ENCODE assay signal across 38 cellular contexts in genomic region chr4:153725811-153726154, GRCh38. TPM values are rescaled to one million over a fixed set of nuclear protein-coding genes. Genes with fewer than 3 reads are reported as not detected.
"Had no signal": no experiment of that assay in that cellular context is flagged by ENCODE, and none has a peak within 500 bp of the region (broad histone marks: within the 10 kb centered on the region; RNA-seq: fewer than 3 reads in every experiment).

No MANE protein-coding gene starts in this region.

- DNase-seq: activated CD4-positive, alpha-beta memory T cell treated with anti-CD3 and anti-CD28 coated beads for 36 hours; activated CD4-positive, alpha-beta T cell treated with anti-CD3 and anti-CD28 coated beads for 36 hours; activated CD4-positive, alpha-beta T cell treated with anti-CD3 and anti-CD28 coated beads, Interleukin-2, amount 10 ng/mL, durations not matched to agents 24 days and 14 days; activated CD4-positive, CD25-positive, alpha-beta regulatory T cell; activated CD4-positive, CD25-positive, alpha-beta regulatory T cell treated with anti-CD3 and anti-CD28 coated beads, Interleukin-2, amount 50 U/mL, for 72 hours; activated CD8-positive, alpha-beta memory T cell treated with anti-CD3 and anti-CD28 coated beads, Interleukin-2, amount 10 ng/mL, durations not matched to agents 7 days and 5 days; activated CD8-positive, alpha-beta memory T cell treated with anti-CD3 and anti-CD28 coated beads, Interleukin-2, amount 50 U/mL, for 4 hours; activated CD8-positive, alpha-beta T cell treated with anti-CD3 and anti-CD28 coated beads, Interleukin-2, amount 10 ng/mL, durations not matched to agents 7 days and 5 days; activated effector memory CD4-positive, alpha-beta T cell treated with anti-CD3 and anti-CD28 coated beads, Interleukin-2, amount 50 U/mL, for 16 hours; activated naive CD4-positive, alpha-beta T cell; activated naive CD4-positive, alpha-beta T cell treated with anti-CD3 and anti-CD28 coated beads, Interleukin-2, amount 10 ng/mL, durations not matched to agents 7 days and 5 days; activated naive CD8-positive, alpha-beta T cell treated with anti-CD3 and anti-CD28 coated beads, Interleukin-2, amount 10 ng/mL, durations not matched to agents 7 days and 5 days; activated T-cell treated with anti-CD3 and anti-CD28 coated beads, Interleukin-2, amount 50 U/mL, for 1 hour; activated T-cell treated with anti-CD3 and anti-CD28 coated beads, Interleukin-2, amount 50 U/mL, for 48 hours; dermis blood vessel endothelial cell; effector CD4-positive, alpha-beta T cell; effector memory CD8-positive, alpha-beta T cell; erythroblast; foreskin melanocyte; heart right ventricle; T-helper 1 cell; T-helper 17 cell; T1000 had no signal

- H3K4me3 ChIP-seq: ascending aorta, coronary artery, esophagus muscularis mucosa, gastroesophageal sphincter, heart right ventricle had no signal

- H3K4me1 ChIP-seq: ascending aorta, esophagus muscularis mucosa, gastroesophageal sphincter had no signal

- H3K27me3 ChIP-seq: ascending aorta, esophagus muscularis mucosa, heart right ventricle had no signal

- ATAC-seq: activated CD4-positive, alpha-beta T cell treated with anti-CD3 and anti-CD28 coated beads for 36 hours; activated CD8-positive, alpha-beta memory T cell treated with anti-CD3 and anti-CD28 coated beads, Interleukin-2, amount 10 ng/mL, durations not matched to agents 7 days and 5 days; activated CD8-positive, alpha-beta T cell treated with anti-CD3 and anti-CD28 coated beads, Interleukin-2, amount 10 ng/mL, durations not matched to agents 7 days and 5 days; activated naive CD4-positive, alpha-beta T cell treated with anti-CD3 and anti-CD28 coated beads, Interleukin-2, amount 50 U/mL, for 72 hours; effector memory CD8-positive, alpha-beta T cell; gastroesophageal sphincter; heart right ventricle; T-helper 17 cell had no signal

- H3K4me3 Mint-ChIP-seq: activated CD4-positive, alpha-beta memory T cell treated with anti-CD3 and anti-CD28 coated beads for 36 hours; activated CD4-positive, alpha-beta T cell treated with anti-CD3 and anti-CD28 coated beads for 36 hours; activated CD4-positive, alpha-beta T cell treated with anti-CD3 and anti-CD28 coated beads, Interleukin-2, amount 10 ng/mL, durations not matched to agents 24 days and 14 days; activated CD8-positive, alpha-beta memory T cell treated with anti-CD3 and anti-CD28 coated beads, Interleukin-2, amount 10 ng/mL, durations not matched to agents 7 days and 5 days; activated CD8-positive, alpha-beta T cell treated with anti-CD3 and anti-CD28 coated beads, Interleukin-2, amount 10 ng/mL, durations not matched to agents 7 days and 5 days; activated naive CD4-positive, alpha-beta T cell treated with anti-CD3 and anti-CD28 coated beads, Interleukin-2, amount 10 ng/mL, durations not matched to agents 7 days and 5 days; activated naive CD8-positive, alpha-beta T cell treated with anti-CD3 and anti-CD28 coated beads, Interleukin-2, amount 10 ng/mL, durations not matched to agents 7 days and 5 days; activated T-helper 1 cell treated with anti-CD3 and anti-CD28 coated beads, Interleukin-12 subunit alpha, Interleukin-12 subunit beta, Interleukin-2, Interleukin-4 antibody, amounts not matched to agents 30 ng/mL and 10 ng/mL and 1 ng/mL, durations not matched to agents 14 hours and 24 hours and 36 hours; brain; central memory CD8-positive, alpha-beta T cell; effector memory CD8-positive, alpha-beta T cell; T-helper 17 cell; T-helper 2 cell treated with Interferon-gamma antibody and Interleukin-4, amounts not matched to agents 5 μg/mL and 100 μg/mL, for 36 hours had no signal

- H3K9me3 ChIP-seq: ascending aorta, esophagus muscularis mucosa, gastroesophageal sphincter, heart right ventricle had no signal

- H3K27ac ChIP-seq: ascending aorta, esophagus muscularis mucosa, gastroesophageal sphincter, heart right ventricle had no signal

- H3K9me3 Mint-ChIP-seq: activated CD4-positive, alpha-beta memory T cell treated with anti-CD3 and anti-CD28 coated beads for 36 hours; activated CD4-positive, alpha-beta T cell treated with anti-CD3 and anti-CD28 coated beads, Interleukin-2, amount 10 ng/mL, durations not matched to agents 24 days and 14 days; activated naive CD4-positive, alpha-beta T cell treated with anti-CD3 and anti-CD28 coated beads, Interleukin-2, amount 10 ng/mL, durations not matched to agents 7 days and 5 days; activated naive CD4-positive, alpha-beta T cell treated with anti-CD3 and anti-CD28 coated beads, Interleukin-2, amount 50 U/mL, for 72 hours; activated naive CD8-positive, alpha-beta T cell treated with anti-CD3 and anti-CD28 coated beads, Interleukin-2, amount 10 ng/mL, durations not matched to agents 7 days and 5 days; activated T-helper 1 cell treated with anti-CD3 and anti-CD28 coated beads, Interleukin-12 subunit alpha, Interleukin-12 subunit beta, Interleukin-2, Interleukin-4 antibody, amounts not matched to agents 30 ng/mL and 10 ng/mL and 1 ng/mL, durations not matched to agents 14 hours and 24 hours and 36 hours; activated T-helper 2 cell treated with anti-CD3 and anti-CD28 coated beads, Interferon-gamma antibody, Interleukin-2, Interleukin-4, amounts not matched to agents 10 μg/mL and 5 μg/mL and 100 μg/mL, durations not matched to agents 14 hours and 24 hours and 36 hours; brain; central memory CD8-positive, alpha-beta T cell; effector memory CD8-positive, alpha-beta T cell; T-helper 2 cell treated with Interferon-gamma antibody and Interleukin-4, amounts not matched to agents 5 μg/mL and 100 μg/mL, for 36 hours had no signal

- H3K4me1 Mint-ChIP-seq: activated CD4-positive, alpha-beta T cell treated with anti-CD3 and anti-CD28 coated beads for 36 hours; activated CD4-positive, alpha-beta T cell treated with anti-CD3 and anti-CD28 coated beads, Interleukin-2, amount 10 ng/mL, durations not matched to agents 24 days and 14 days; brain; central memory CD8-positive, alpha-beta T cell; T-helper 17 cell had no signal

- H3K27me3 Mint-ChIP-seq: activated CD4-positive, alpha-beta memory T cell treated with anti-CD3 and anti-CD28 coated beads for 36 hours; activated CD4-positive, alpha-beta T cell treated with anti-CD3 and anti-CD28 coated beads for 36 hours; activated naive CD4-positive, alpha-beta T cell treated with anti-CD3 and anti-CD28 coated beads, Interleukin-2, amount 10 ng/mL, durations not matched to agents 7 days and 5 days; brain had no signal

- H3K27ac Mint-ChIP-seq: activated CD4-positive, alpha-beta memory T cell treated with anti-CD3 and anti-CD28 coated beads for 36 hours; activated CD4-positive, alpha-beta T cell treated with anti-CD3 and anti-CD28 coated beads for 36 hours; activated CD4-positive, alpha-beta T cell treated with anti-CD3 and anti-CD28 coated beads, Interleukin-2, amount 10 ng/mL, durations not matched to agents 24 days and 14 days; activated CD8-positive, alpha-beta memory T cell treated with anti-CD3 and anti-CD28 coated beads, Interleukin-2, amount 10 ng/mL, durations not matched to agents 7 days and 5 days; activated CD8-positive, alpha-beta T cell treated with anti-CD3 and anti-CD28 coated beads, Interleukin-2, amount 10 ng/mL, durations not matched to agents 7 days and 5 days; activated naive CD4-positive, alpha-beta T cell treated with anti-CD3 and anti-CD28 coated beads, Interleukin-2, amount 10 ng/mL, durations not matched to agents 7 days and 5 days; activated naive CD4-positive, alpha-beta T cell treated with anti-CD3 and anti-CD28 coated beads, Interleukin-2, amount 50 U/mL, for 72 hours; activated naive CD8-positive, alpha-beta T cell treated with anti-CD3 and anti-CD28 coated beads, Interleukin-2, amount 10 ng/mL, durations not matched to agents 7 days and 5 days; activated T-helper 1 cell treated with anti-CD3 and anti-CD28 coated beads, Interleukin-12 subunit alpha, Interleukin-12 subunit beta, Interleukin-2, Interleukin-4 antibody, amounts not matched to agents 30 ng/mL and 10 ng/mL and 1 ng/mL, durations not matched to agents 14 hours and 24 hours and 36 hours; activated T-helper 2 cell treated with anti-CD3 and anti-CD28 coated beads, Interferon-gamma antibody, Interleukin-2, Interleukin-4, amounts not matched to agents 10 μg/mL and 5 μg/mL and 100 μg/mL, durations not matched to agents 14 hours and 24 hours and 36 hours; brain; effector memory CD8-positive, alpha-beta T cell; T-helper 17 cell; T-helper 2 cell treated with Interferon-gamma antibody and Interleukin-4, amounts not matched to agents 5 μg/mL and 100 μg/mL, for 36 hours had no signal

- H3K36me3 Mint-ChIP-seq: activated CD4-positive, alpha-beta memory T cell treated with anti-CD3 and anti-CD28 coated beads for 36 hours; activated CD8-positive, alpha-beta memory T cell treated with anti-CD3 and anti-CD28 coated beads, Interleukin-2, amount 10 ng/mL, durations not matched to agents 7 days and 5 days; activated naive CD4-positive, alpha-beta T cell treated with anti-CD3 and anti-CD28 coated beads, Interleukin-2, amount 10 ng/mL, durations not matched to agents 7 days and 5 days; activated naive CD4-positive, alpha-beta T cell treated with anti-CD3 and anti-CD28 coated beads, Interleukin-2, amount 50 U/mL, for 72 hours; activated naive CD8-positive, alpha-beta T cell treated with anti-CD3 and anti-CD28 coated beads, Interleukin-2, amount 10 ng/mL, durations not matched to agents 7 days and 5 days; brain had no signal

- FAIRE-seq: bronchial epithelial cell had no signal

- H3K36me3 ChIP-seq: ascending aorta, esophagus muscularis mucosa, gastroesophageal sphincter, heart right ventricle had no signal

RNA-seq across cellular contexts. Expression of gene RNF175, which starts 34.0 kb away (rescaled TPM):
- total RNA-seq: activated CD4-positive, alpha-beta memory T cell treated with anti-CD3 and anti-CD28 coated beads for 36 hours; activated CD4-positive, alpha-beta T cell treated with anti-CD3 and anti-CD28 coated beads, Interleukin-2, amount 10 ng/mL, durations not matched to agents 24 days and 14 days; activated CD8-positive, alpha-beta memory T cell treated with anti-CD3 and anti-CD28 coated beads for 36 hours; activated CD8-positive, alpha-beta memory T cell treated with anti-CD3 and anti-CD28 coated beads, Interleukin-2, amount 10 ng/mL, durations not matched to agents 7 days and 5 days; activated CD8-positive, alpha-beta T cell treated with anti-CD3 and anti-CD28 coated beads, Interleukin-2, amount 10 ng/mL, durations not matched to agents 7 days and 5 days; activated naive CD8-positive, alpha-beta T cell treated with anti-CD3 and anti-CD28 coated beads, Interleukin-2, amount 10 ng/mL, durations not matched to agents 7 days and 5 days; activated T-helper 1 cell treated with anti-CD3 and anti-CD28 coated beads, Interleukin-12 subunit alpha, Interleukin-12 subunit beta, Interleukin-2, Interleukin-4 antibody, amounts not matched to agents 30 ng/mL and 10 ng/mL and 1 ng/mL, durations not matched to agents 14 hours and 24 hours and 36 hours; activated T-helper 2 cell treated with anti-CD3 and anti-CD28 coated beads, Interferon-gamma antibody, Interleukin-2, Interleukin-4, amounts not matched to agents 10 μg/mL and 5 μg/mL and 100 μg/mL, durations not matched to agents 14 hours and 24 hours and 36 hours; ascending aorta; dermis blood vessel endothelial cell; fibroblast of lung; fibroblast of villous mesenchyme; glomerular endothelial cell; T-helper 17 cell had no signal
- polyA plus RNA-seq: fibroblast of lung had no signal
